9 cellular contexts compared by ENCODE assay signal in the genomic region with DNA sequence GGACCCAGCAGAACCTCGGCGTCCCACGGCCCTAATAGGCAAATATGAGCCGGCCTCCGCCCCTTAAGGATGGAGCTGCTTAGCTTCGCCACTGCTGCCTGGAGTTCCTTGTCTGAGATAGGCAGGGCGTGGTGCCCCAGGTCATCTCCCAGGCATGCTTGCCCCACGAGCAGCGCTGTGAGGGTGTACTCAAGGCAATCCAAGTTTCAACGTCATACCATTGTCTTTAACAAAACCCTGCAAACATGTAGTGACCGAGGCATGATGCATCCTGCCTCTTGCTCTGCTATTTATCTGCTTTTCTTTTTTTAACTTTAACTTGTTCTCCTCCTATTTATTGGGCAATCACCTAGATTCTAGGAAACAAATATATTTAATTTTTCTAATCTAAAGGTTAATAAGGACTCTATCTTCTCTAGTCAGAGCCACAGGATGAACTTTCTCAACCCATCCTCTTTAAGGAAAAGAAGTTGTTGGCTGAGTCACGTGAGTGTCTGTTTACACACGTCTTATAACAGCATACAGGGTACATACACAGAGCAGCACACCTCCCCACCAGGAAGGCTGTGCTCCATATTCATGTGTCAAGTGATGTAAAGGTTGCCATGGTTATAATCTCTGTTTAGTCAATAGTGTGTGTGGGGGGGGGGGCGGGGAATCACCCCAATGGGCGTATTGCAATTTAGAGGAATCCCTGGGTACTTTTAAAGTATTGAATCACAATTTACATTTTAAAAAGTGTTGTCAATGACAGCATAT. TPM values are rescaled to one million over a fixed set of nuclear protein-coding genes. Genes with fewer than 3 reads are reported as not detected.
DNase-seq lines count a peak whose midpoint lies in the region; ATAC-seq and TF ChIP-seq lines count a peak whose summit lies in the region.
"Had no signal": no experiment of that assay in that cellular context is flagged by ENCODE, and none has a peak within 500 bp of the region (broad histone marks: within the 10 kb centered on the region; RNA-seq: fewer than 3 reads in every experiment).

No MANE protein-coding gene starts in this region.

- peaks cover 96% of the 10 kb centered on the region for H3K4me1 Mint-ChIP-seq in HFFc6 (ENCODE audit: low read depth)

- 73 to 77% methylated on average over 15 of the region's 15 CpGs for WGBS in aorta, 2 donors
- 39 to 53% methylated on average over 9 to 15 of the region's 15 CpGs for WGBS in lower leg skin, 2 donors

- H3K9me3 ChIP-seq in aorta (ENCODE audit: control insufficient read depth, low read length): no peaks in the 10 kb centered on the region

- peaks cover 1% of the 10 kb centered on the region for H3K27me3 Mint-ChIP-seq in HFFc6 (ENCODE audit: insufficient read depth)

- no peaks in the 10 kb centered on the region for H3K9me3 Mint-ChIP-seq in HFFc6

- peak; percentile 88 for DNase-seq in HFFc6
- peak; percentile 94 for DNase-seq in RWPE1 (ENCODE audit: low spot score)
- DNase-seq in fibroblast of peridontal ligament (ENCODE audit: extremely low read depth): peak; percentile 81
- peak; percentile 79 for DNase-seq in skeletal muscle cell (ENCODE audit: low read depth)
- no peak for DNase-seq in aorta
- DNase-seq in lower leg skin (ENCODE audit: low spot score in 2 of 2): no peak
- DNase-seq: activated CD8-positive, alpha-beta T cell treated with anti-CD3 and anti-CD28 coated beads, Interleukin-2, amount 10 ng/mL, durations not matched to agents 7 days and 5 days; occipital lobe had no signal

- peak overlapping the region; percentile 88 for H3K4me3 Mint-ChIP-seq in HFFc6
- H3K4me3 Mint-ChIP-seq: activated CD8-positive, alpha-beta T cell treated with anti-CD3 and anti-CD28 coated beads, Interleukin-2, amount 10 ng/mL, durations not matched to agents 7 days and 5 days had no signal

- peaks cover 0 to 3% of the 10 kb centered on the region in 2 donors for H3K4me1 ChIP-seq in aorta (ENCODE audit: control insufficient read depth in 1 of 2, insufficient read depth in 2 of 2, low read length in 2 of 2)

- H3K36me3 ChIP-seq in aorta (ENCODE audit: control insufficient read depth in 1 of 2, insufficient read depth in 2 of 2, low read length in 1 of 2): no peaks in the 10 kb centered on the region

- POLR2A ChIA-PET in RWPE1 (lab: Yijun Ruan, JAX; ENCODE audit: low non-redundant PET): no interaction called here

- CTCF ChIA-PET in RWPE1 (lab: Yijun Ruan, JAX): interaction anchor here (0.6 to 1.9 kb wide), 5 partner anchors 9 to 453 kb away, joined by 3 to 5 read pairs (median 3); no protein-coding TSS in a partner anchor

- TF ChIP-seq CTCF in HFFc6 (IDR thresholded peaks at IDR 0.05): no peak
- TF ChIP-seq CTCF in RWPE1 (conservative IDR thresholded peaks at IDR 0.05; ENCODE audit: low read depth): no peak
- no peak for TF ChIP-seq CTCF in lower leg skin (IDR thresholded peaks at IDR 0.05)

- ATAC-seq in aorta (ENCODE audit: low FRiP score) (no peak), HG02571 (IDR thresholded peaks at IDR 0.05; ENCODE audit: unreplicated experiment) (no peak)
- ATAC-seq: activated CD8-positive, alpha-beta T cell treated with anti-CD3 and anti-CD28 coated beads, Interleukin-2, amount 10 ng/mL, durations not matched to agents 7 days and 5 days had no signal

- peaks cover 6% of the 10 kb centered on the region; the same call in 1 of the 2 replicates for H3K36me3 Mint-ChIP-seq in HFFc6 (ENCODE audit: low read depth)

- H3K4me3 ChIP-seq in skeletal muscle cell (ENCODE audit: low read depth, low read length) (no peak overlapping the region), aorta (ENCODE audit: low read length in 2 of 2) (no peak overlapping the region), lower leg skin (ENCODE audit: low read depth, poor library complexity, severe bottlenecking) (no peak overlapping the region)

- peak overlapping the region; percentile 86 for H3K27ac ChIP-seq in RWPE1
- H3K27ac ChIP-seq in aorta (ENCODE audit: low read depth in 1 of 2, low read length in 2 of 2): no peak overlapping the region

- H3K27me3 ChIP-seq in aorta (ENCODE audit: control insufficient read depth in 1 of 2, insufficient read depth in 2 of 2, low read length in 1 of 2): no peaks in the 10 kb centered on the region

- intact Hi-C loops in aorta (cut with DNase I): no loop called here
- intact Hi-C loops in lower leg skin (cut with DNase I; ENCODE audit: low total_unique reads): no loop called here

- peak overlapping the region; percentile 99 for H3K27ac Mint-ChIP-seq in HFFc6
- H3K27ac Mint-ChIP-seq: activated CD8-positive, alpha-beta T cell treated with anti-CD3 and anti-CD28 coated beads, Interleukin-2, amount 10 ng/mL, durations not matched to agents 7 days and 5 days had no signal

- no peak for TF ChIP-seq POLR2A in lower leg skin (IDR thresholded peaks at IDR 0.05)

RNA-seq across cellular contexts. Expression of a gene that starts 27.3 kb away (rescaled TPM):
- 10 to 100 TPM in 5 of 6 experiments, 1 to 10 TPM in 1; 9.7 to 13.5 (median 11.7) TPM for total RNA-seq in HFFc6 (2021; fragmentation: NEBNext Ultra II Directional; extraction: Animal tissue kit (Norgen Biotek cat#: 25700))
- total RNA-seq in aorta: 10 to 100 TPM; 19.5 to 21.8 TPM
- polyA plus RNA-seq in aorta: 1 to 10 TPM; 3.4 to 5.3 TPM
- 1 to 10 TPM; 7.1 to 8.7 (median 8.1) TPM for total RNA-seq in lower leg skin

Comparison
In these comparisons a context has a peak if more than half of its experiments do, and no peak if none do; other contexts are left out.
1. DNase-seq: peak in HFFc6 (single experiment), RWPE1 (single experiment), fibroblast of peridontal ligament (single experiment) and skeletal muscle cell (single experiment); none in aorta (0 of 2) and lower leg skin (0 of 2).